Comparison of ENCODE assay signal across 1 cellular context in genomic region chr14:102652194-102652593, GRCh38.
TF ChIP-seq lines count a peak whose summit lies in the region.

No MANE protein-coding gene starts in this region.

TF ChIP-seq in GM23338, 12 proteins besides CTCF, POLR2A, EP300 and RAD21 (continued from another document):
- TF ChIP-seq ZNF462 (CRISPR knock-in tag; IDR thresholded peaks at IDR 0.05): no peak
- no peak for TF ChIP-seq NANOG (IDR thresholded peaks at IDR 0.05; ENCODE audit: borderline replicate concordance)
- TF ChIP-seq CREB1 (CRISPR knock-in tag; IDR thresholded peaks at IDR 0.05; ENCODE audit: low read depth): no peak
- no peak for TF ChIP-seq STAT1 (IDR thresholded peaks at IDR 0.05; ENCODE audit: unreplicated experiment)
- no peak for TF ChIP-seq ETS1 (IDR thresholded peaks at IDR 0.05)
- no peak for TF ChIP-seq POLR2AphosphoS5 (IDR thresholded peaks at IDR 0.05; ENCODE audit: low read depth)
- no peak for TF ChIP-seq EZH2phosphoT487 (IDR thresholded peaks at IDR 0.05; ENCODE audit: unreplicated experiment)
- TF ChIP-seq ZNF114 (CRISPR knock-in tag; IDR thresholded peaks at IDR 0.05): no peak
- TF ChIP-seq ZNF331 (CRISPR knock-in tag; IDR thresholded peaks at IDR 0.05; ENCODE audit: low read depth): no peak
